22 cellular contexts compared by ENCODE assay signal in genomic region chr6:154538664-154539235, GRCh38.
"Had no signal": no experiment of that assay in that cellular context is flagged by ENCODE, and none has a peak within 500 bp of the region (broad histone marks: within the 10 kb centered on the region; RNA-seq: fewer than 3 reads in every experiment).

No MANE protein-coding gene starts in this region.

- H3K36me3 ChIP-seq: ascending aorta, gastrocnemius medialis, heart left ventricle, lower lobe of right lung, sigmoid colon, spleen, upper lobe of right lung, WERI-Rb-1 had no signal

- H3K27ac Mint-ChIP-seq: activated naive CD4-positive, alpha-beta T cell treated with anti-CD3 and anti-CD28 coated beads, Interleukin-2, amount 50 U/mL, for 24 hours; immature natural killer cell; stimulated activated naive B cell treated with anti-CD40 and anti-IgM and Interleukin-4, amounts not matched to agents 10 μg/mL and 1 μg/mL and 100 μg/mL, for 72 hours had no signal

- ATAC-seq: esophagus mucosa; gastrocnemius medialis; heart left ventricle; lower lobe of right lung; stimulated activated naive B cell treated with anti-CD40 and anti-IgM and Interleukin-4, amounts not matched to agents 10 μg/mL and 1 μg/mL and 100 μg/mL, for 72 hours; upper lobe of right lung had no signal

- H3K27me3 ChIP-seq: ascending aorta, gastrocnemius medialis, heart left ventricle, sigmoid colon, spleen, upper lobe of right lung had no signal

- H3K36me3 Mint-ChIP-seq: activated naive CD4-positive, alpha-beta T cell treated with anti-CD3 and anti-CD28 coated beads, Interleukin-2, amount 50 U/mL, for 24 hours; immature natural killer cell; stimulated activated naive B cell treated with anti-CD40 and anti-IgM and Interleukin-4, amounts not matched to agents 10 μg/mL and 1 μg/mL and 100 μg/mL, for 72 hours had no signal

- H3K4me1 Mint-ChIP-seq: activated naive CD4-positive, alpha-beta T cell treated with anti-CD3 and anti-CD28 coated beads, Interleukin-2, amount 50 U/mL, for 24 hours; immature natural killer cell; stimulated activated naive B cell treated with anti-CD40 and anti-IgM and Interleukin-4, amounts not matched to agents 10 μg/mL and 1 μg/mL and 100 μg/mL, for 72 hours had no signal

- H3K27me3 Mint-ChIP-seq: activated naive CD4-positive, alpha-beta T cell treated with anti-CD3 and anti-CD28 coated beads, Interleukin-2, amount 50 U/mL, for 24 hours had no signal

- DNase-seq: activated CD4-positive, alpha-beta T cell treated with anti-CD3 and anti-CD28 coated beads for 1 hour; activated CD8-positive, alpha-beta memory T cell treated with anti-CD3 and anti-CD28 coated beads for 24 hours; activated CD8-positive, alpha-beta memory T cell treated with anti-CD3 and anti-CD28 coated beads, Interleukin-2, amount 50 U/mL, for 48 hours; activated gamma-delta T cell; cerebellar nuclear complex; effector CD8-positive, alpha-beta T cell; gastrocnemius medialis; heart left ventricle; immature natural killer cell; lower lobe of right lung; midbrain; sigmoid colon; spleen; stimulated activated naive B cell treated with anti-CD40 and anti-IgM and Interleukin-4, amounts not matched to agents 10 μg/mL and 1 μg/mL and 100 μg/mL, for 72 hours; T-helper 2 cell; upper lobe of right lung; WERI-Rb-1 had no signal

- H3K4me3 Mint-ChIP-seq: activated naive CD4-positive, alpha-beta T cell treated with anti-CD3 and anti-CD28 coated beads, Interleukin-2, amount 50 U/mL, for 24 hours; immature natural killer cell; neural crest cell; stimulated activated naive B cell treated with anti-CD40 and anti-IgM and Interleukin-4, amounts not matched to agents 10 μg/mL and 1 μg/mL and 100 μg/mL, for 72 hours had no signal

- FAIRE-seq: bronchial epithelial cell had no signal

- H3K4me1 ChIP-seq: gastrocnemius medialis, heart left ventricle, lower lobe of right lung, spleen, upper lobe of right lung had no signal

- H3K9me3 ChIP-seq: ascending aorta, gastrocnemius medialis, heart left ventricle, lower lobe of right lung, sigmoid colon, spleen, upper lobe of right lung had no signal

- H3K4me3 ChIP-seq: ascending aorta, gastrocnemius medialis, heart left ventricle, lower lobe of right lung, sigmoid colon, spleen, upper lobe of right lung had no signal

- H3K27ac ChIP-seq: ascending aorta, gastrocnemius medialis, heart left ventricle, lower lobe of right lung, spleen, upper lobe of right lung, WERI-Rb-1 had no signal

- H3K9me3 Mint-ChIP-seq: activated naive CD4-positive, alpha-beta T cell treated with anti-CD3 and anti-CD28 coated beads, Interleukin-2, amount 50 U/mL, for 24 hours; immature natural killer cell; neural crest cell; stimulated activated naive B cell treated with anti-CD40 and anti-IgM and Interleukin-4, amounts not matched to agents 10 μg/mL and 1 μg/mL and 100 μg/mL, for 72 hours had no signal
